Comparison of ENCODE assay signal across 8 cellular contexts in the genomic region with DNA sequence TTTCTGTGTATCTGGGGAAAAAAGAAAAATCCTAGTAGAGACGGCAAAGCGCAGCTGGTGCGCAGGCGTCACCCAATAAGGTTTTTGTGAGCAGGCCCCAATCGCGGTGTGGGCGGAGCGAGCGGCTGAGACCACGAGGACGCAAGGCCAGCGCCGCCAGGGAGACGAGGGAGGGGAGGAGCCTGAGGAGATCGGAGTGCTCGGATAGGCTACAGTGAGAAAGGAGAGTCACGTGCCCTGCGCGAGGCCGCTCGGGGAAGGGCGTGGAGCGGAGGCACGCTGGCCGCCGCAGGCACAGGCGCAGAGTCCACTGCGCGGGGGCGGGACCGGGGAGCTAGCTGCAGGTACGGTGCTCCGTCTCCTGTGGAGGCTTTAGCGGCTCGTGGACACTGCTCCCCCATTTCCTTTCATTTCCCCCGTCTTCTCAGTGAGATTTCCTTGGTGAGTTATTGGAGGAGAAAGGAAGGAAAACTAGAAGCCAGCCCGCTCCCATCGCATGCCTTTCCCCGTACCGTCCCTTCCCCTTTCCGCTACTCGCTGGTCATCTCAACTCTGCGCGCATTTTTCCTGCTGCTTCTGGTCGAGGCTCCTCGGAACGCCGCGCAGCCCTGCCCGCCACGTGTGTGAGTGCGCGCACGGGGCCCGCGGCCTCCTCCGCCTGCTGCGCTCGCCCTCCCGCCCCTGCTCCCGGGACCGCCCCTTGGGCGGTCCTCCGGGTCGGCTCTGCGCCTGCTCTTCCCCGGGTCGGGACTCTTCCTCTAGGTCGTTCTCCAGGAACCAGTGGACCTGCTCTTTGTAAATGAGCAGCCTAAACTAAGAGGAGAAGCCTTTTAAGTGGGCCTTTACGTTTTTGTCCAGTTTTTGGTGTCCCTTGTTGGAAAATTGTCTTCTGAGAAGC. TPM values are rescaled to one million over a fixed set of nuclear protein-coding genes. Genes with fewer than 3 reads are reported as not detected.
DNase-seq lines count a peak whose midpoint lies in the region; ATAC-seq and TF ChIP-seq lines count a peak whose summit lies in the region.

A gene with protein sequence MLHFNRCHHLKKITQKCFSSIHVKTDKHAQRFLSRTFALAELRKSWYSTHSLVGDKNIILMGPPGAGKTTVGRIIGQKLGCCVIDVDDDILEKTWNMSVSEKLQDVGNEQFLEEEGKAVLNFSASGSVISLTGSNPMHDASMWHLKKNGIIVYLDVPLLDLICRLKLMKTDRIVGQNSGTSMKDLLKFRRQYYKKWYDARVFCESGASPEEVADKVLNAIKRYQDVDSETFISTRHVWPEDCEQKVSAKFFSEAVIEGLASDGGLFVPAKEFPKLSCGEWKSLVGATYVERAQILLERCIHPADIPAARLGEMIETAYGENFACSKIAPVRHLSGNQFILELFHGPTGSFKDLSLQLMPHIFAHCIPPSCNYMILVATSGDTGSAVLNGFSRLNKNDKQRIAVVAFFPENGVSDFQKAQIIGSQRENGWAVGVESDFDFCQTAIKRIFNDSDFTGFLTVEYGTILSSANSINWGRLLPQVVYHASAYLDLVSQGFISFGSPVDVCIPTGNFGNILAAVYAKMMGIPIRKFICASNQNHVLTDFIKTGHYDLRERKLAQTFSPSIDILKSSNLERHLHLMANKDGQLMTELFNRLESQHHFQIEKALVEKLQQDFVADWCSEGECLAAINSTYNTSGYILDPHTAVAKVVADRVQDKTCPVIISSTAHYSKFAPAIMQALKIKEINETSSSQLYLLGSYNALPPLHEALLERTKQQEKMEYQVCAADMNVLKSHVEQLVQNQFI (plus strand): TSS at position 264 of the 898 bp plus-strand sequence. CDS start 6,612 bp downstream, outside the sequence.

- H3K9me3 Mint-ChIP-seq in activated naive CD4-positive, alpha-beta T cell treated with anti-CD3 and anti-CD28 coated beads, Interleukin-2, amount 10 ng/mL, durations not matched to agents 7 days and 5 days, result peaks cover 2% of the 10 kb centered on the region

- no peak for TF ChIP-seq EP300 in gastroesophageal sphincter (IDR thresholded peaks at IDR 0.05)

- H3K4me3 ChIP-seq in HEK293 (ENCODE audit: low read depth, low read length), result peak within 1 kb of the TSS; percentile 58
- peak within 1 kb of the TSS; percentile 49 for H3K4me3 ChIP-seq in SJSA1
- peak within 1 kb of the TSS; percentile 40 to 77 for H3K4me3 ChIP-seq in gastroesophageal sphincter
- H3K4me3 ChIP-seq in neutrophil (ENCODE audit: low read depth in 1 of 2, low read length in 1 of 2), result peak within 1 kb of the TSS; percentile 54 to 65

- no peaks in the 10 kb centered on the region for H3K36me3 Mint-ChIP-seq in activated naive CD4-positive, alpha-beta T cell treated with anti-CD3 and anti-CD28 coated beads, Interleukin-2, amount 10 ng/mL, durations not matched to agents 7 days and 5 days

- no peaks in the 10 kb centered on the region for H3K9me3 ChIP-seq in HEK293 (ENCODE audit: control insufficient read depth, insufficient read depth, low read depth, low read length)
- H3K9me3 ChIP-seq in SJSA1 (replicated peaks), result no peaks in the 10 kb centered on the region
- no peaks in the 10 kb centered on the region for H3K9me3 ChIP-seq in gastroesophageal sphincter
- no peaks in the 10 kb centered on the region for H3K9me3 ChIP-seq in neutrophil

- H3K36me3 ChIP-seq in HEK293 (ENCODE audit: control insufficient read depth in 2 of 2, insufficient read depth in 1 of 2, low read length in 2 of 2) (no peaks in the 10 kb centered on the region), SJSA1 (no peaks in the 10 kb centered on the region), gastroesophageal sphincter (no peaks in the 10 kb centered on the region), neutrophil (no peaks in the 10 kb centered on the region)

- TF ChIP-seq CTCF in HEK293 (tag by site-specific recombination; IDR thresholded peaks at IDR 0.05) (no peak), gastroesophageal sphincter (IDR thresholded peaks at IDR 0.05) (no peak), neutrophil (IDR thresholded peaks at IDR 0.05) (no peak)

- H3K27me3 Mint-ChIP-seq in activated naive CD4-positive, alpha-beta T cell treated with anti-CD3 and anti-CD28 coated beads, Interleukin-2, amount 10 ng/mL, durations not matched to agents 7 days and 5 days, result peaks cover 4% of the 10 kb centered on the region

- H3K4me1 ChIP-seq in HEK293 (ENCODE audit: control insufficient read depth, insufficient read depth, low read length), result no peaks in the 10 kb centered on the region
- peaks cover 5% of the 10 kb centered on the region for H3K4me1 ChIP-seq in SJSA1 (replicated peaks)
- peaks cover 0 to 18% (median 0%) of the 10 kb centered on the region in 3 donors for H3K4me1 ChIP-seq in gastroesophageal sphincter
- peaks cover 18 to 22% of the 10 kb centered on the region in 2 experiments for H3K4me1 ChIP-seq in neutrophil (ENCODE audit: control insufficient read depth in 1 of 2, insufficient read depth in 1 of 2, low read depth in 1 of 2, low read length in 1 of 2)

- CTCF ChIA-PET in HEK293 (lab: Yijun Ruan, JAX), result interaction anchor here (0.7 to 1.1 kb wide), 4 partner anchors 65 to 168 kb away, joined by 3 to 5 read pairs (median 3); no protein-coding TSS in a partner anchor
- CTCF ChIA-PET in activated naive CD4-positive, alpha-beta T cell treated with anti-CD3 and anti-CD28 coated beads, Interleukin-2, amount 10 ng/mL, durations not matched to agents 7 days and 5 days (lab: Charles Lee), result interaction anchor here (0.7 to 1.4 kb wide), 2 partner anchors 161 to 293 kb away, joined by 3 to 4 read pairs; a partner anchor contains a TSS

- peaks cover 20% of the 10 kb centered on the region for H3K4me1 Mint-ChIP-seq in activated naive CD4-positive, alpha-beta T cell treated with anti-CD3 and anti-CD28 coated beads, Interleukin-2, amount 10 ng/mL, durations not matched to agents 7 days and 5 days

- peak; percentile 100 for ATAC-seq in gastroesophageal sphincter

- POLR2A ChIA-PET in HEK293 (lab: Yijun Ruan, JAX), result no interaction called here

- peak within 1 kb of the TSS; percentile 85 for H3K4me3 Mint-ChIP-seq in activated naive CD4-positive, alpha-beta T cell treated with anti-CD3 and anti-CD28 coated beads, Interleukin-2, amount 10 ng/mL, durations not matched to agents 7 days and 5 days

- TF ChIP-seq POLR2A in gastroesophageal sphincter (IDR thresholded peaks at IDR 0.05), result peak; percentile 54 to 65

- 0 to 1% methylated on average over 11 to 23 of the region's 70 CpGs for WGBS in gastroesophageal sphincter (ENCODE audit: low coverage in 1 of 2), 2 donors

- no peaks in the 10 kb centered on the region for H3K27me3 ChIP-seq in SJSA1 (replicated peaks)
- H3K27me3 ChIP-seq in gastroesophageal sphincter, result no peaks in the 10 kb centered on the region
- H3K27me3 ChIP-seq in neutrophil, result no peaks in the 10 kb centered on the region

- peak within 1 kb of the TSS; percentile 79 for H3K27ac ChIP-seq in HEK293 (ENCODE audit: extremely low read depth, low read depth, low read length)
- peak within 1 kb of the TSS; percentile 61 for H3K27ac ChIP-seq in SJSA1
- H3K27ac ChIP-seq in gastroesophageal sphincter, result peak within 1 kb of the TSS; percentile 59 to 95 (median 92)
- H3K27ac ChIP-seq in neutrophil, result peak within 1 kb of the TSS; percentile 48
- H3K27ac ChIP-seq in substantia nigra (ENCODE audit: low read depth, low read length, poor library complexity, severe bottlenecking), result peak within 1 kb of the TSS; percentile 90

- peak; percentile 94 for DNase-seq in GF-D8 (lab: John Stamatoyannopoulos, UW)
- DNase-seq in MV-4-11 (lab: John Stamatoyannopoulos, UW), result peak; percentile 98
- peak; percentile 99 for DNase-seq in SJSA1 (ENCODE audit: low read depth in 1 of 2, low spot score in 2 of 2)
- peak; percentile 99 for DNase-seq in activated naive CD4-positive, alpha-beta T cell treated with anti-CD3 and anti-CD28 coated beads, Interleukin-2, amount 10 ng/mL, durations not matched to agents 7 days and 5 days
- peak; percentile 73 to 99 (median 97) for DNase-seq in substantia nigra (lab: John Stamatoyannopoulos, UW)

- H3K27ac Mint-ChIP-seq in activated naive CD4-positive, alpha-beta T cell treated with anti-CD3 and anti-CD28 coated beads, Interleukin-2, amount 10 ng/mL, durations not matched to agents 7 days and 5 days, result peak within 1 kb of the TSS; percentile 90

TF ChIP-seq in HEK293, 187 proteins besides CTCF, POLR2A, EP300 and RAD21 (continues in another document):
- TF ChIP-seq, protein P1, sequence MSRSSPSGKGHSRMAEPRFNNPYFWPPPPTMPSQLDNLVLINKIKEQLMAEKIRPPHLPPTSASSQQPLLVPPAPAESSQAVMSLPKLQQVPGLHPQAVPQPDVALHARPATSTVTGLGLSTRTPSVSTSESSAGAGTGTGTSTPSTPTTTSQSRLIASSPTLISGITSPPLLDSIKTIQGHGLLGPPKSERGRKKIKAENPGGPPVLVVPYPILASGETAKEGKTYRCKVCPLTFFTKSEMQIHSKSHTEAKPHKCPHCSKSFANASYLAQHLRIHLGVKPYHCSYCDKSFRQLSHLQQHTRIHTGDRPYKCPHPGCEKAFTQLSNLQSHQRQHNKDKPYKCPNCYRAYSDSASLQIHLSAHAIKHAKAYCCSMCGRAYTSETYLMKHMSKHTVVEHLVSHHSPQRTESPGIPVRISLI (tag by site-specific recombination; IDR thresholded peaks at IDR 0.05), result no peak
- TF ChIP-seq BCL11A (tag by site-specific recombination; IDR thresholded peaks at IDR 0.05; ENCODE audit: low read depth) (peak; percentile 85; the same call in 1 of the 2 replicates), ZNF544 (tag by site-specific recombination; IDR thresholded peaks at IDR 0.05) (no peak), ZNF248 (tag by site-specific recombination; IDR thresholded peaks at IDR 0.05) (no peak), ZNF596 (tag by site-specific recombination; IDR thresholded peaks at IDR 0.05) (peak; percentile 42; the same call in 1 of the 2 replicates), ZNF777 (tag by site-specific recombination; IDR thresholded peaks at IDR 0.05; ENCODE audit: borderline replicate concordance) (no peak), YY1 (tag by site-specific recombination; IDR thresholded peaks at IDR 0.05) (0 out of 2 replicates have a peak, but pooled peaks have one; percentile 47)
- TF ChIP-seq, protein P2, sequence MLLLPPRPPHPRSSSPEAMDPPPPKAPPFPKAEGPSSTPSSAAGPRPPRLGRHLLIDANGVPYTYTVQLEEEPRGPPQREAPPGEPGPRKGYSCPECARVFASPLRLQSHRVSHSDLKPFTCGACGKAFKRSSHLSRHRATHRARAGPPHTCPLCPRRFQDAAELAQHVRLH (tag by site-specific recombination; IDR thresholded peaks at IDR 0.05), result no peak

RNA-seq across cellular contexts. Expression of the gene that starts here (rescaled TPM):
- 1.4 and 2.9 TPM in 2 replicates for total RNA-seq in SJSA1 (2014; rRNA removed; shearing (Covaris generic))
- total RNA-seq in gastroesophageal sphincter, result 1 to 10 TPM in 2 of 4 donors, under 1 TPM in 2; 0.73 to 2.2 (median 1.3) TPM

Comparison
In these comparisons a context has a peak if more than half of its experiments do, and no peak if none do; other contexts are left out.
1. Peak in every context shown above with its lines: DNase-seq, ATAC-seq, H3K4me3 ChIP-seq and H3K27ac ChIP-seq.